ENCODE assay signal across 8 cellular contexts in the genomic region with DNA sequence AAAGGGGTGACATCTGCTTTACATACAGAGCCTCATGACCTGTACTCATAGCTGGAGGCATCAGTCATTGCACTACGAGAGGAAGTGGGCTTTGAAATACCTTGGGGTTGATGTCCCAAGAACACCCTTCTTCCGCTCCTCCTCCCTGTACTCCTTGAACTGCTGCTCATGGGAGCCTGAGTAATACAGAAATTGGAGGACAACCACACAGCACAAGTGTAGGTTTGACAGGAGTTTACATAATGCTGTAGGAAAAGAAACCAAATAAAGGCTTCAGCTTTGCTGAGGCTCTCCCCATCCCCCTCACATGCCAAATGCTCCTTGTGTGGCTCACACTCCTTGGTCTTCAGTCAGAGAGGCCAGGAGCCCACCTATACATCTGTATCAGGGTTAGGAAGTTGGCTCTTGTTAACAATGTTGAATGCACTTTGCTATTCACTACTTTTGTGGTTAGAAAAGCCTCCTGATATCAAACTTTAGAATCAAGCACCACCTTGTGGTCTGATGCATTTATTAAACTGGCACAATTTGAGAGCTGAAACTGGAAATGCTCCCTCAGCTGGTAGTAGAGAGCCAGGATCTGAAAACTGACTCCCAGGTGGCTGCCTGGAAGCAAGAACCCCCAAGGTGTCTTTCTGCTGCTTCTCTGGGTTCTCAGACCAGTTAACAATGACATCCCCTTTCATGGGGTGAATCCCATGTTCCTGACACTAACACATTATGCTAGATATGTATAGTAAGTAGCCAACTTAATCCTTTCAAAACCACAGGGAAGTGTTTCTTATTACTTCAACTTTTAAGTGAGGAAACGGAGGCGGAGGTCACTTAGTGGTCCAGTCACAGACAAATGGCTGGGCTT.
DNase-seq lines count a peak whose midpoint lies in the region; ATAC-seq and TF ChIP-seq lines count a peak whose summit lies in the region.

No MANE protein-coding gene starts in this region.

- peak; percentile 59 for ATAC-seq in GM18861 (IDR thresholded peaks at IDR 0.05; ENCODE audit: unreplicated experiment)
- ATAC-seq in HG02588 (IDR thresholded peaks at IDR 0.05; ENCODE audit: unreplicated experiment), result no peak

- peak; percentile 92 for TF ChIP-seq CTCF in AG10803 (conservative IDR thresholded peaks at IDR 0.05; ENCODE audit: low read length)

- DNase-seq in AG10803 (ENCODE audit: low read depth) (peak; percentile 82), MV-4-11 (lab: John Stamatoyannopoulos, UW) (peak; percentile 57), SW480 (ENCODE audit: low spot score) (peak; percentile 57), brain pericyte (ENCODE audit: low read depth, low spot score) (peak; percentile 58), inferior parietal cortex (ENCODE audit: extremely low spot score) (peak; percentile 94)
- peak; percentile 54 for DNase-seq in stimulated activated CD4-positive, alpha-beta T cell treated with anti-CD3 and anti-CD28 coated beads, Interleukin-1b, Interleukin-23, amount 100 ng/mL, for 48 hours

- H3K4me3 ChIP-seq in AG10803 (ENCODE audit: low read length), result no peak overlapping the region
